8 cellular contexts compared by ENCODE assay signal in genomic region chr6:110180228-110181008, GRCh38. TPM values are rescaled to one million over a fixed set of nuclear protein-coding genes. Genes with fewer than 3 reads are reported as not detected.
DNase-seq lines count a peak whose midpoint lies in the region; ATAC-seq and TF ChIP-seq lines count a peak whose summit lies in the region.

Gene CDC40 (plus strand): TSS chr6:110180427. CDS start chr6:110180445, 18 bp downstream.

- TF ChIP-seq CTCF in GM06990 (IDR thresholded peaks at IDR 0.05; ENCODE audit: insufficient read depth, low read length, poor library complexity, severe bottlenecking) (no peak), KMS-11 (conservative IDR thresholded peaks at IDR 0.05; ENCODE audit: low read depth, low read length) (no peak), WTC11 (IDR thresholded peaks at IDR 0.05) (no peak), chondrocyte (IDR thresholded peaks at IDR 0.05) (no peak), right lobe of liver (IDR thresholded peaks at IDR 0.05) (no peak)

- H3K4me2 ChIP-seq in KMS-11, result peak within 1 kb of the TSS; percentile 95

- H3K36me3 ChIP-seq in GM06990 (ENCODE audit: control insufficient read depth, insufficient read depth, low read length) (no peaks in the 10 kb centered on the region), KMS-11 (ENCODE audit: insufficient read depth) (no peaks in the 10 kb centered on the region), right lobe of liver (no peaks in the 10 kb centered on the region)

- peak; percentile 39 for ATAC-seq in GM21737 (IDR thresholded peaks at IDR 0.05; ENCODE audit: unreplicated experiment)
- peak; percentile 35 for ATAC-seq in WTC11
- peak; percentile 56 to 66 (median 64) for ATAC-seq in right lobe of liver

- peaks cover 36% of the 10 kb centered on the region for H3K79me2 ChIP-seq in KMS-11 (ENCODE audit: insufficient read depth, low read depth)

- CTCF ChIA-PET in WTC11 (lab: Charles Lee), result interaction anchor here (0.7 to 2.3 kb wide), 3 partner anchors 119 to 653 kb away, joined by 3 to 13 read pairs (median 3); no protein-coding TSS in a partner anchor

- H3K4me3 ChIP-seq in GM06990 (replicated peaks; ENCODE audit: low read depth, low read length) (peak within 1 kb of the TSS; percentile 84), KMS-11 (IDR thresholded peaks at IDR 0.05; ENCODE audit: insufficient read depth, low read depth, low read length) (no peak within 1 kb of the TSS), right lobe of liver (peak within 1 kb of the TSS; percentile 75 to 86 (median 78))

- H4K20me1 ChIP-seq in KMS-11 (ENCODE audit: insufficient read depth), result no peaks in the 10 kb centered on the region

- POLR2A ChIA-PET in WTC11 (lab: Charles Lee), result interaction anchor here (0.5 kb wide), 1 partner anchor 173 kb away, joined by 3 read pairs; no protein-coding TSS in a partner anchor

- H3K27me3 ChIP-seq in GM06990 (replicated peaks; ENCODE audit: control insufficient read depth, insufficient read depth, low read length), result no peaks in the 10 kb centered on the region
- H3K27me3 ChIP-seq in KMS-11 (ENCODE audit: insufficient read depth, low read depth), result no peaks in the 10 kb centered on the region
- H3K27me3 ChIP-seq in right lobe of liver, result no peaks in the 10 kb centered on the region

- intact Hi-C loops in right lobe of liver (cut with DNase I), result no loop called here

- no peaks in the 10 kb centered on the region for H3K9me3 ChIP-seq in right lobe of liver

- H3K9me3 Mint-ChIP-seq in WTC11 (no peaks in the 10 kb centered on the region), chondrocyte (ENCODE audit: low read depth) (no peaks in the 10 kb centered on the region)

- peaks cover 32% of the 10 kb centered on the region for H3K4me1 ChIP-seq in KMS-11 (ENCODE audit: low read depth, poor library complexity, severe bottlenecking)
- H3K4me1 ChIP-seq in right lobe of liver, result peaks cover 0 to 39% (median 11%) of the 10 kb centered on the region in 4 donors

- peak within 1 kb of the TSS; percentile 60; the same call in 1 of the 2 replicates for H3K9ac ChIP-seq in KMS-11

- DNase-seq in GM06990 (ENCODE audit: extremely low read depth, insufficient read length), result no peak
- peak; percentile 48 for DNase-seq in WTC11 (ENCODE audit: low spot score)
- no peak for DNase-seq in chondrocyte (ENCODE audit: low spot score)
- DNase-seq in right lobe of liver, result peak; percentile 68 to 79 (median 79)
- peak; percentile 10 to 32 (median 26) for DNase-seq in stimulated activated CD4-positive, alpha-beta T cell treated with anti-CD3 and anti-CD28 coated beads, TNF-alpha, amount 100 ng/mL, for 4 hours (ENCODE audit: low read depth in 3 of 3)
- no peak for DNase-seq in superior temporal gyrus (ENCODE audit: extremely low spot score)

- H3K4me3 Mint-ChIP-seq in WTC11, result no peak within 1 kb of the TSS
- H3K4me3 Mint-ChIP-seq in chondrocyte (ENCODE audit: unreplicated experiment), result no peak within 1 kb of the TSS

- peaks cover 7% of the 10 kb centered on the region for H3K4me1 Mint-ChIP-seq in WTC11
- peaks cover 9% of the 10 kb centered on the region for H3K4me1 Mint-ChIP-seq in chondrocyte (ENCODE audit: low read depth)

- H3K36me3 Mint-ChIP-seq in WTC11 (no peaks in the 10 kb centered on the region), chondrocyte (ENCODE audit: low read depth) (no peaks in the 10 kb centered on the region)

- H2AFZ ChIP-seq in KMS-11 (ENCODE audit: low read depth), result peak within 1 kb of the TSS; percentile 90

- H3K27ac Mint-ChIP-seq in WTC11 (peak within 1 kb of the TSS; percentile 97; the same call in 1 of the 2 replicates), chondrocyte (ENCODE audit: unreplicated experiment) (peak within 1 kb of the TSS; percentile 99)

- H3K27ac ChIP-seq in KMS-11, result peak within 1 kb of the TSS; percentile 48
- peak within 1 kb of the TSS; percentile 66 to 82 (median 76) for H3K27ac ChIP-seq in right lobe of liver

- peak; percentile 56 for TF ChIP-seq POLR2A in right lobe of liver (IDR thresholded peaks at IDR 0.05)

- H3K27me3 Mint-ChIP-seq in WTC11 (ENCODE audit: low read depth), result no peaks in the 10 kb centered on the region
- no peaks in the 10 kb centered on the region for H3K27me3 Mint-ChIP-seq in chondrocyte (ENCODE audit: low read depth)

- under 1% methylated on average over 27 of the region's 28 CpGs for WGBS in right lobe of liver (ENCODE audit: insufficient coverage, low coverage, low lambda C conversion rate, missing lambda C conversion rate)

TF ChIP-seq in WTC11, 78 proteins besides CTCF, POLR2A, EP300 and RAD21:
- peak; percentile 41; the same call in 1 of the 2 replicates for TF ChIP-seq FOXP1 (CRISPR knock-in tag; IDR thresholded peaks at IDR 0.05; ENCODE audit: borderline replicate concordance)
- no peak for TF ChIP-seq ZNF263 (CRISPR knock-in tag; IDR thresholded peaks at IDR 0.05; ENCODE audit: low read depth)
- 0 out of 2 replicates have a peak, but pooled peaks have one; percentile 61 for TF ChIP-seq ARID4B (CRISPR knock-in tag; IDR thresholded peaks at IDR 0.05; ENCODE audit: borderline replicate concordance)
- peak; percentile 66; the same call in 1 of the 2 replicates for TF ChIP-seq KAT7 (CRISPR knock-in tag; IDR thresholded peaks at IDR 0.05; ENCODE audit: borderline replicate concordance)
- TF ChIP-seq GRHL2 (CRISPR knock-in tag; IDR thresholded peaks at IDR 0.05; ENCODE audit: insufficient replicate concordance, severe bottlenecking), result no peak
- no peak for TF ChIP-seq EMX1 (CRISPR knock-in tag; IDR thresholded peaks at IDR 0.05)
- peak; percentile 28; the same call in 1 of the 2 replicates for TF ChIP-seq USF1 (CRISPR knock-in tag; IDR thresholded peaks at IDR 0.05)
- 0 out of 2 replicates have a peak, but pooled peaks have one; percentile 75 for TF ChIP-seq ZNF512 (CRISPR knock-in tag; IDR thresholded peaks at IDR 0.05; ENCODE audit: borderline replicate concordance)
- TF ChIP-seq HMGA2 (CRISPR knock-in tag; IDR thresholded peaks at IDR 0.05), result no peak
TF ChIP-seq in WTC11: peak in this region for 5.

RNA-seq across cellular contexts. Expression of gene CDC40, which starts in this region (rescaled TPM):
- 24.7 to 25.7 TPM (median 25.1 TPM) in 3 replicates for total RNA-seq in WTC11 (2021)
- total RNA-seq in chondrocyte, result 13.0 to 15.6 TPM (median 15.2 TPM) in 3 replicates
- 10 to 100 TPM; 10.2 to 12.3 (median 11.0) TPM for total RNA-seq in right lobe of liver

Comparison
In these comparisons a context has a peak if more than half of its experiments do, and no peak if none do; other contexts are left out.
1. DNase-seq: peak in WTC11 (single experiment), right lobe of liver (3 of 3) and stimulated activated CD4-positive, alpha-beta T cell treated with anti-CD3 and anti-CD28 coated beads, TNF-alpha, amount 100 ng/mL, for 4 hours (3 of 3); none in GM06990 (single experiment), chondrocyte (single experiment) and superior temporal gyrus (single experiment).
2. Peak in every context shown above with its lines, with median percentiles within 50 percentile points of each other: ATAC-seq.